ENCODE assay signal across 18 cellular contexts in the genomic region with DNA sequence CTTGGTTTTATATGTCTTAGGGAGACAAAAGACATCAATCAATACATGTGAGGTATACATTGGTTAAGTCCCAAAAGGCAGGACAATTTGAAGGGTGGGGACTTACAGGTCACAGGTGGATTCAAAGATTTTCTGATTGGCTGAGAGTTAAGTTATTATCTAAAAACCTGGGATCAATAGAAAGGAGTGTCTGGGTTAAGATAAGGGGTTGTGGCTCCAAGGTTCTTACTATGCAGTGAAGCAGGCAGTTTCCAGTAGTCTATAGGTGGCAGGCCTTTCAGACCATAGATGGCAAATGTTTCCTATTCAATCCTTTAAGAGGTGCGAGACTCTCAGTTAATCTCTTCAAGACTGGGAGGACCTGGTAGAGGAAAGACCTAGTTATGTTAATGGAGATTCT.
"Had no signal": no experiment of that assay in that cellular context is flagged by ENCODE, and none has a peak within 500 bp of the region (broad histone marks: within the 10 kb centered on the region; RNA-seq: fewer than 3 reads in every experiment).

No MANE protein-coding gene starts in this region.

- H3K4me1 ChIP-seq: upper lobe of right lung had no signal

- H3K27ac Mint-ChIP-seq: nephron; stimulated activated naive CD8-positive, alpha-beta T cell treated with anti-CD3 and anti-CD28 coated beads, Interleukin-15, Interleukin-2, amounts not matched to agents 100 ng/mL and 50 ng/mL, for 24 hours had no signal

- H3K4me3 Mint-ChIP-seq: nephron; stimulated activated naive CD8-positive, alpha-beta T cell treated with anti-CD3 and anti-CD28 coated beads, Interleukin-15, Interleukin-2, amounts not matched to agents 100 ng/mL and 50 ng/mL, for 24 hours had no signal

- H3K27ac ChIP-seq: dorsolateral prefrontal cortex, heart right ventricle, upper lobe of right lung, vagina had no signal

- H3K9me3 ChIP-seq: upper lobe of right lung, vagina had no signal

- H3K27me3 Mint-ChIP-seq: stimulated activated naive CD8-positive, alpha-beta T cell treated with anti-CD3 and anti-CD28 coated beads, Interleukin-15, Interleukin-2, amounts not matched to agents 100 ng/mL and 50 ng/mL, for 24 hours had no signal

- H3K4me3 ChIP-seq: dorsolateral prefrontal cortex, heart right ventricle, tibial artery, upper lobe of right lung, vagina had no signal

- H3K27me3 ChIP-seq: dorsolateral prefrontal cortex, heart right ventricle, tibial artery, upper lobe of right lung, vagina had no signal

- ATAC-seq: esophagus mucosa, heart right ventricle, left lobe of liver, sciatic nerve, upper lobe of right lung had no signal

- H3K36me3 ChIP-seq: vagina had no signal

- DNase-seq: cortex of kidney; dorsolateral prefrontal cortex; effector CD8-positive, alpha-beta T cell; heart right ventricle; hypothalamus; mammary epithelial cell; midbrain; posterior cingulate gyrus; stimulated activated CD4-positive, alpha-beta T cell treated with anti-CD3 and anti-CD28 coated beads, Interleukin-12 subunit alpha, Interleukin-12 subunit beta, amount 100 ng/mL, for 4 hours; stimulated activated CD4-positive, alpha-beta T cell treated with anti-CD3 and anti-CD28 coated beads, Interleukin-2, amount 100 ng/mL, for 48 hours; tibial artery; upper lobe of right lung had no signal
